ENCODE assay signal across 2 cellular contexts in genomic region chr1:172912765-172913260, GRCh38.
TF ChIP-seq lines count a peak whose summit lies in the region.

No MANE protein-coding gene starts in this region.

TF ChIP-seq in HEK293, 187 proteins besides CTCF, POLR2A, EP300 and RAD21:
- TF ChIP-seq ZNF121 (tag by site-specific recombination; IDR thresholded peaks at IDR 0.05) (no peak), SETDB1 (IDR thresholded peaks at IDR 0.05; ENCODE audit: insufficient read length, low read length) (peak; percentile 92), TRIM28 (IDR thresholded peaks at IDR 0.05; ENCODE audit: borderline replicate concordance, low read length) (peak; percentile 54; the same call in 1 of the 2 replicates)
TF ChIP-seq in HEK293: peak in this region for 2.

TF ChIP-seq in K562, 482 proteins besides CTCF, POLR2A, EP300 and RAD21:
- TF ChIP-seq HDAC1 (IDR thresholded peaks at IDR 0.05) (no peak), CBX3 (IDR thresholded peaks at IDR 0.05; ENCODE audit: borderline replicate concordance in 1 of 2, low read length in 2 of 2) (0 out of 3 replicates have a peak, but pooled peaks of 1 of the 2 experiments have one; percentile 43), PPARD (CRISPR knock-in tag; IDR thresholded peaks at IDR 0.05) (no peak), PCBP1 (IDR thresholded peaks at IDR 0.05; ENCODE audit: low read depth, low read length, poor library complexity, severe bottlenecking) (no peak), ZFP36 (IDR thresholded peaks at IDR 0.05; ENCODE audit: low read depth, low read length, partially characterized antibody) (peak; percentile 79), VEZF1 (CRISPR knock-in tag; IDR thresholded peaks at IDR 0.05) (no peak), SAP30 (IDR thresholded peaks at IDR 0.05; ENCODE audit: borderline replicate concordance, insufficient read depth, low read depth, low read length, poor library complexity, severe bottlenecking) (no peak)
- TF ChIP-seq, protein P1, sequence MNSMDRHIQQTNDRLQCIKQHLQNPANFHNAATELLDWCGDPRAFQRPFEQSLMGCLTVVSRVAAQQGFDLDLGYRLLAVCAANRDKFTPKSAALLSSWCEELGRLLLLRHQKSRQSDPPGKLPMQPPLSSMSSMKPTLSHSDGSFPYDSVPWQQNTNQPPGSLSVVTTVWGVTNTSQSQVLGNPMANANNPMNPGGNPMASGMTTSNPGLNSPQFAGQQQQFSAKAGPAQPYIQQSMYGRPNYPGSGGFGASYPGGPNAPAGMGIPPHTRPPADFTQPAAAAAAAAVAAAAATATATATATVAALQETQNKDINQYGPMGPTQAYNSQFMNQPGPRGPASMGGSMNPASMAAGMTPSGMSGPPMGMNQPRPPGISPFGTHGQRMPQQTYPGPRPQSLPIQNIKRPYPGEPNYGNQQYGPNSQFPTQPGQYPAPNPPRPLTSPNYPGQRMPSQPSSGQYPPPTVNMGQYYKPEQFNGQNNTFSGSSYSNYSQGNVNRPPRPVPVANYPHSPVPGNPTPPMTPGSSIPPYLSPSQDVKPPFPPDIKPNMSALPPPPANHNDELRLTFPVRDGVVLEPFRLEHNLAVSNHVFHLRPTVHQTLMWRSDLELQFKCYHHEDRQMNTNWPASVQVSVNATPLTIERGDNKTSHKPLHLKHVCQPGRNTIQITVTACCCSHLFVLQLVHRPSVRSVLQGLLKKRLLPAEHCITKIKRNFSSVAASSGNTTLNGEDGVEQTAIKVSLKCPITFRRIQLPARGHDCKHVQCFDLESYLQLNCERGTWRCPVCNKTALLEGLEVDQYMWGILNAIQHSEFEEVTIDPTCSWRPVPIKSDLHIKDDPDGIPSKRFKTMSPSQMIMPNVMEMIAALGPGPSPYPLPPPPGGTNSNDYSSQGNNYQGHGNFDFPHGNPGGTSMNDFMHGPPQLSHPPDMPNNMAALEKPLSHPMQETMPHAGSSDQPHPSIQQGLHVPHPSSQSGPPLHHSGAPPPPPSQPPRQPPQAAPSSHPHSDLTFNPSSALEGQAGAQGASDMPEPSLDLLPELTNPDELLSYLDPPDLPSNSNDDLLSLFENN (IDR thresholded peaks at IDR 0.05; ENCODE audit: low read depth in 2 of 2, low read length in 2 of 2): no peak
